18 cellular contexts compared by ENCODE assay signal in the genomic region with DNA sequence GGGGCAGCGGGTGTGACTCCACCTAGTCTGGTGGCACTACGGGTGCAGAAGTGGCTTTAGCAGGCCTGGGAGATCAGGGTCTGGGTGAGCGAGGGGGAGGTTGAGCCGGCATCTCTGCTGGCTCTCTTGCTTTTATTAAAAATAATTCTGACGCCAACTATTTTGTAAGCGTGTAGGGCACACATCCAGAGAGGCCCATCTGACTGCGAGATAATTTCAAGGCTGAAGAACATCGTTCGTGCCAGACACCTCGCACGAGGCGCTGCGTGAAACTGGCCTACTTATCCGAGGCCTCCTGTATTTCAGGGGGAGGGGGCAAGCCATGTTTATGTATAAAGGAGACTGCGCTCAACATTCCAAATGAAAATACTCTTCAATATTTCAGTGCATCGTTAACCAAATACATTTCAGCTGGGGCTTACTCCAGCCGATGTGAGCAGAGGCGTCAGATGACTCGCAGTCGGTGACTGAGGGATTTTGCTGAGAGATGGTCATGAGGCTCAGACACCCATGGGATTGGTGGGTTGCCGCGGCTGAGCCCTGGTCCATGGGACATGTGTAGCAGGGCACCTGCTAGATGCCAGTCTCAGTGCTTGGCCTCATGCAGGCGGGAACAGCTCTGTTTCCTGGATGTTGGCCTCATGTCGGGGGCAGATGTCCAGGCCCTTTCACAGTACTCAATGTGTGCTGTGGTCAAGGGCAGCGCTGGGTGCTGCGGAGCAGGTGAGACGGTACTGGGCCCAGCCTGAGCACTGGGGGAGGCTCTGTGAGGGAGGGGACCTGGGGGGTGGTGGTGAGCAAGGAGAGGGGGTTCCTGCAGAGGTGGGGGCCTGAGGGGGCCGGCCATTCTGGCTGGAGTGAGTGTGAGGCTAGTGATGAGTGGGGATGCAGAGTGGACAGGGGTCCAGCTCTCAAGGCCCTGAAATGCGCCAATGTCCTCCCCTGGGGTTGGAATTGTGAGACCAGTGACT.
DNase-seq lines count a peak whose midpoint lies in the region; ATAC-seq, FAIRE-seq and TF ChIP-seq lines count a peak whose summit lies in the region.
"Had no signal": no experiment of that assay in that cellular context is flagged by ENCODE, and none has a peak within 500 bp of the region (broad histone marks: within the 10 kb centered on the region; RNA-seq: fewer than 3 reads in every experiment).

No MANE protein-coding gene starts in this region.

- no peaks in the 10 kb centered on the region for H3K27me3 ChIP-seq in right atrium auricular region

- intact Hi-C loops in sciatic nerve (cut with DNase I), result no loop called here

- peak overlapping the region; percentile 72 to 77 for H3K27ac ChIP-seq in right atrium auricular region
- H3K27ac ChIP-seq: A549 had no signal

- peaks cover 0 to 5% of the 10 kb centered on the region in 2 donors for H3K9me3 ChIP-seq in right atrium auricular region

- DNase-seq in AG08395 (ENCODE audit: low spot score) (peak; percentile 40), cerebellum (ENCODE audit: low spot score) (peak; percentile 72), right atrium auricular region (ENCODE audit: low spot score) (peak; percentile 84), sciatic nerve (ENCODE audit: low spot score) (peak; percentile 70), DMS 273 (lab: John Stamatoyannopoulos, UW; ENCODE audit: unreplicated experiment) (no peak), D721Med (ENCODE audit: insufficient read length, low spot score) (no peak)
- DNase-seq: activated T-cell treated with anti-CD3 and anti-CD28 coated beads, Interleukin-2, amount 50 U/mL, for 72 hours; CD4-positive, alpha-beta T cell; kidney glomerular epithelial cell; NCI-H1930; NCI-H526; retina had no signal

- no peak for TF ChIP-seq CTCF in right atrium auricular region (IDR thresholded peaks at IDR 0.05)
- no peak for TF ChIP-seq CTCF in D721Med (IDR thresholded peaks at IDR 0.05; ENCODE audit: insufficient read depth, missing control alignments)

- H3K36me3 ChIP-seq in right atrium auricular region, result no peaks in the 10 kb centered on the region

- no peak for FAIRE-seq in D721Med (lab: Jason Lieb, UNC)
- FAIRE-seq: A549, endothelial cell of umbilical vein had no signal

- ATAC-seq in sciatic nerve (peak; percentile 88), HG03135 (IDR thresholded peaks at IDR 0.05; ENCODE audit: unreplicated experiment) (no peak), SK-N-SH treated with all-trans-retinoic acid at 6 μM for 48 hours (no peak)
- ATAC-seq: A549; activated T-cell treated with anti-CD3 and anti-CD28 coated beads, Interleukin-2, amount 50 U/mL, for 72 hours; GM23338; Panc1 had no signal

- no peak overlapping the region for H3K4me3 ChIP-seq in right atrium auricular region
- H3K4me3 ChIP-seq: A549, GM23338 had no signal

- H3K4me1 ChIP-seq in right atrium auricular region, result peaks cover 0 to 33% of the 10 kb centered on the region in 2 donors
- H3K4me1 ChIP-seq: A549 had no signal

TF ChIP-seq in SK-N-SH treated with all-trans-retinoic acid at 6 μM for 48 hours, 23 proteins besides CTCF, POLR2A, EP300 and RAD21:
- no peak for TF ChIP-seq SNAI2 (CRISPR knock-in tag; IDR thresholded peaks at IDR 0.05)
- TF ChIP-seq PPARA (CRISPR knock-in tag; IDR thresholded peaks at IDR 0.05; ENCODE audit: borderline replicate concordance), result no peak
- no peak for TF ChIP-seq ZFP30 (CRISPR knock-in tag; IDR thresholded peaks at IDR 0.05)

Comparison
In these comparisons a context has a peak if more than half of its experiments do, and no peak if none do; other contexts are left out.
1. DNase-seq: peak in AG08395 (single experiment), cerebellum (single experiment), right atrium auricular region (single experiment) and sciatic nerve (single experiment); none in DMS 273 (single experiment) and D721Med (single experiment).